In the genomic region with DNA sequence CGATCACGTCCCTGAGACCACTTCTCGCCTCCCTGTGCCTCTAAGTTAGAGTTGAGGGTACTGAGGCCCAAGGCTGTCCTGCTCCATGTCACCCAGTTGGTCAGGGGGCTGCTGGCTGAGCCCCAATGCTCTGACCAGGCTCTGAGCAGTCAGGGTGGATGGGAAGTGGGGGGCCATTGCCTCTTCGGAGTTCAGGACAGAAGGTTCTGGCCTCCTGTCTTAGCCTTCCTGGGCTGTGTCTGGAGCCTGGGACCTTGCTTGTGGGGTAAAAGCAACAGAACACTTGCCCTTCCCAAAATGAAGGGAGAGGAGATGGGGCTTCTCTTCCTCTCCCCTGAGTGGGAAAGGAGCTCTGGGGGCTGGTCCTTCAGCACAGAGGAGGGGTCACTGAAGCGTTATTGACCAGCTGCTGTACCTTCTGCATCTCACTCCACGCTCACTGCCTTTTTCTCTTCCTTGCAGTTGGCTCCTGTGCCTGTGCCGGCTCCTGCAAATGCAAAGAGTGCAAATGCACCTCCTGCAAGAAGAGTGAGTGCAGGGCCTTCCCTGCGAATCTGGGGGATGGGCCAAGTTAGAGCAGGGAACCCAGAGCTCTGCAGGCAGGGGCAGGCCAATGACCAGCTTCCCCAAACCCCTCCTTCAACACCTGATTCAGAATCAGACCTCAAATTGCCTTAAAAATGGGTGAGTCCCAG, we compare ENCODE assay signal across 8 cellular contexts. TPM values are rescaled to one million over a fixed set of nuclear protein-coding genes. Genes with fewer than 3 reads are reported as not detected.
DNase-seq lines count a peak whose midpoint lies in the region; ATAC-seq and TF ChIP-seq lines count a peak whose summit lies in the region.

No MANE protein-coding gene starts in this region.

- peaks cover 38% of the 10 kb centered on the region for H3K4me1 Mint-ChIP-seq in activated T-cell treated with anti-CD3 and anti-CD28 coated beads, Interleukin-2, amount 50 U/mL, for 72 hours (ENCODE audit: low read depth)

- H3K27ac Mint-ChIP-seq in activated T-cell treated with anti-CD3 and anti-CD28 coated beads, Interleukin-2, amount 50 U/mL, for 72 hours = peak overlapping the region; percentile 93

- peak overlapping the region; percentile 99 for H3K27ac ChIP-seq in RWPE1
- peak overlapping the region; percentile 79 for H3K27ac ChIP-seq in parathyroid adenoma

- H3K27me3 ChIP-seq in parathyroid adenoma (ENCODE audit: control insufficient read depth, insufficient read depth, low read length) = no peaks in the 10 kb centered on the region

- H3K4me3 ChIP-seq in epithelial cell of esophagus (ENCODE audit: low read length) (peak overlapping the region; percentile 99), parathyroid adenoma (ENCODE audit: low read depth, low read length) (peak overlapping the region; percentile 72)

- peak overlapping the region; percentile 94 to 96 for H3K4me3 Mint-ChIP-seq in activated T-cell treated with anti-CD3 and anti-CD28 coated beads, Interleukin-2, amount 50 U/mL, for 72 hours

- H3K79me2 ChIP-seq in parathyroid adenoma = no peaks in the 10 kb centered on the region

- H3K4me1 ChIP-seq in parathyroid adenoma = peaks cover 19% of the 10 kb centered on the region

- peak; percentile 4 to 8 for ATAC-seq in activated T-cell treated with anti-CD3 and anti-CD28 coated beads, Interleukin-2, amount 50 U/mL, for 72 hours (replicated peaks in 1 of 2)
- ATAC-seq in GM21786 (IDR thresholded peaks at IDR 0.05; ENCODE audit: unreplicated experiment) (no peak), HG03439 (IDR thresholded peaks at IDR 0.05; ENCODE audit: unreplicated experiment) (no peak)

- peak overlapping the region; percentile 73 for H3K4me2 ChIP-seq in parathyroid adenoma (ENCODE audit: low read length)

- H3K9me3 Mint-ChIP-seq in activated T-cell treated with anti-CD3 and anti-CD28 coated beads, Interleukin-2, amount 50 U/mL, for 72 hours = no peaks in the 10 kb centered on the region

- POLR2A ChIA-PET in RWPE1 (lab: Yijun Ruan, JAX; ENCODE audit: low non-redundant PET) = interaction anchor here (0.6 to 1.8 kb wide), 4 partner anchors 18 to 79 kb away, joined by 3 to 9 read pairs (median 4); a partner anchor contains a TSS

- peak overlapping the region; percentile 85 for H2AFZ ChIP-seq in parathyroid adenoma

- H3K36me3 Mint-ChIP-seq in activated T-cell treated with anti-CD3 and anti-CD28 coated beads, Interleukin-2, amount 50 U/mL, for 72 hours (ENCODE audit: insufficient read depth in 2 of 2) = peaks cover 4 to 6% of the 10 kb centered on the region in 2 donors

- DNase-seq in activated T-cell treated with anti-CD3 and anti-CD28 coated beads, Interleukin-2, amount 50 U/mL, for 72 hours = no peak
- DNase-seq in activated T-cell treated with anti-CD3 and anti-CD28 coated beads for 4 hours (no peak), RWPE1 (ENCODE audit: low spot score) (no peak), epithelial cell of esophagus (ENCODE audit: low read depth) (no peak), NCI-H1436 treated with DMSO at 0.1 percent for 48 hours (lab: John Stamatoyannopoulos, UW) (no peak)

- H3K9ac ChIP-seq in parathyroid adenoma = peak overlapping the region; percentile 17

- H3K36me3 ChIP-seq in parathyroid adenoma (ENCODE audit: control insufficient read depth, insufficient read depth, low read length) = no peaks in the 10 kb centered on the region

- CTCF ChIA-PET in RWPE1 (lab: Yijun Ruan, JAX) = interaction anchor here (0.8 to 1.2 kb wide), 3 partner anchors 8 to 19 kb away, joined by 3 to 6 read pairs (median 5); no protein-coding TSS in a partner anchor

- H3K27me3 Mint-ChIP-seq in activated T-cell treated with anti-CD3 and anti-CD28 coated beads, Interleukin-2, amount 50 U/mL, for 72 hours (ENCODE audit: low read depth) = no peaks in the 10 kb centered on the region

- TF ChIP-seq CTCF in RWPE1 (conservative IDR thresholded peaks at IDR 0.05; ENCODE audit: low read depth) = no peak
- no peak for TF ChIP-seq CTCF in epithelial cell of esophagus (IDR thresholded peaks at IDR 0.05; ENCODE audit: insufficient read depth, low read depth, low read length, missing control alignments)
- no peak for TF ChIP-seq CTCF in parathyroid adenoma (IDR thresholded peaks at IDR 0.05)

- H3K9me3 ChIP-seq in parathyroid adenoma (ENCODE audit: control insufficient read depth, low read length) = no peaks in the 10 kb centered on the region

RNA-seq across cellular contexts. Expression of a gene that starts 0.6 kb away (rescaled TPM):
- total RNA-seq in activated T-cell treated with anti-CD3 and anti-CD28 coated beads, Interleukin-2, amount 50 U/mL, for 72 hours = 10 to 100 TPM; 39.4 to 39.8 TPM

RNA-seq across cellular contexts. Expression of a gene that starts 13.2 kb away (rescaled TPM):
- 10 to 100 TPM in 1 of 2 donors, 1 to 10 TPM in 1; 9.6 to 37.5 TPM for total RNA-seq in activated T-cell treated with anti-CD3 and anti-CD28 coated beads, Interleukin-2, amount 50 U/mL, for 72 hours

RNA-seq across cellular contexts. Expression of a gene that starts 15.0 kb away (rescaled TPM):
- 10 to 100 TPM; 26.8 to 45.6 TPM for total RNA-seq in activated T-cell treated with anti-CD3 and anti-CD28 coated beads, Interleukin-2, amount 50 U/mL, for 72 hours

RNA-seq across cellular contexts. Expression of a gene that starts 25.1 kb away (rescaled TPM):
- total RNA-seq in activated T-cell treated with anti-CD3 and anti-CD28 coated beads, Interleukin-2, amount 50 U/mL, for 72 hours = 10 to 100 TPM; 39.1 to 48.4 TPM

RNA-seq across cellular contexts. Expression of a gene that starts 31.2 kb away (rescaled TPM):
- not detected for total RNA-seq in activated T-cell treated with anti-CD3 and anti-CD28 coated beads, Interleukin-2, amount 50 U/mL, for 72 hours

Comparison
In these comparisons a context has a peak if more than half of its experiments do, and no peak if none do; other contexts are left out.
1. ATAC-seq: peak in activated T-cell treated with anti-CD3 and anti-CD28 coated beads, Interleukin-2, amount 50 U/mL, for 72 hours (2 of 2); none in GM21786 (single experiment) and HG03439 (single experiment).